In genomic region chr1:16076003-16076870, GRCh38 we compare ENCODE assay signal across 11 cellular contexts. TPM values are rescaled to one million over a fixed set of nuclear protein-coding genes. Genes with fewer than 3 reads are reported as not detected.
A peak's percentile ranks its signal among the peaks of the same experiment; 100 is the strongest.
DNase-seq lines count a peak whose midpoint lies in the region; ATAC-seq and TF ChIP-seq lines count a peak whose summit lies in the region.
"Had no signal": no experiment of that assay in that cellular context is flagged by ENCODE, and none has a peak within 500 bp of the region (broad histone marks: within the 10 kb centered on the region; RNA-seq: fewer than 3 reads in every experiment).

No MANE protein-coding gene starts in this region.

- no peak for ATAC-seq in omental fat pad (ENCODE audit: low FRiP score)
- ATAC-seq in HG03520 (IDR thresholded peaks at IDR 0.05; ENCODE audit: unreplicated experiment), result no peak
- ATAC-seq in stimulated activated naive CD8-positive, alpha-beta T cell treated with anti-CD3 and anti-CD28 coated beads, Interleukin-15, Interleukin-2, amounts not matched to agents 100 U/mL and 50 U/mL, for 24 hours, result no peak
- no peak for ATAC-seq in HG02642 (IDR thresholded peaks at IDR 0.05; ENCODE audit: poor library complexity, unreplicated experiment)

- peak; percentile 93 for DNase-seq in DMS53 (lab: John Stamatoyannopoulos, UW)
- peak; percentile 48 for DNase-seq in NCI-H226
- peak; percentile 77 for DNase-seq in dermis blood vessel endothelial cell
- DNase-seq in omental fat pad (ENCODE audit: low spot score), result peak; percentile 51
- DNase-seq in NCI-H1436 (lab: John Stamatoyannopoulos, UW), result no peak
- no peak for DNase-seq in stimulated activated naive CD8-positive, alpha-beta T cell treated with anti-CD3 and anti-CD28 coated beads, Interleukin-15, Interleukin-2, amounts not matched to agents 100 U/mL and 50 U/mL, for 24 hours
- DNase-seq: GDM1; immature natural killer cell; stimulated activated CD4-positive, alpha-beta T cell treated with anti-CD3 and anti-CD28 coated beads, Interleukin-12 subunit alpha, Interleukin-12 subunit beta, amount 100 ng/mL, for 4 hours had no signal

- TF ChIP-seq CTCF in omental fat pad (IDR thresholded peaks at IDR 0.05), result no peak

RNA-seq across cellular contexts. Expression of gene FAM131C, which starts 2.8 kb away (rescaled TPM):
- total RNA-seq in dermis blood vessel endothelial cell, result not detected in 2 replicates
- not detected for total RNA-seq in omental fat pad

RNA-seq across cellular contexts. Expression of gene CLCNKB, which starts 32.7 kb away (rescaled TPM):
- total RNA-seq in dermis blood vessel endothelial cell (0.34 TPM in 1 of 2 replicates, not detected in the other), omental fat pad (1 to 10 TPM in 2 of 4 donors, under 1 TPM in 1, not detected in 1; 0.38 to 2.2 (median 1.6) TPM)

RNA-seq across cellular contexts. Expression of gene CLCNKA, which starts 54.4 kb away (rescaled TPM):
- not detected in 2 replicates for total RNA-seq in dermis blood vessel endothelial cell
- total RNA-seq in omental fat pad, result 1 to 10 TPM in 2 of 4 donors, under 1 TPM in 2; 0.37 to 2.4 (median 1.0) TPM

RNA-seq across cellular contexts. Expression of gene HSPB7, which starts 58.4 kb away (rescaled TPM):
- total RNA-seq in dermis blood vessel endothelial cell (not detected in 2 replicates), omental fat pad (100 to 1,000 TPM in 3 of 4 donors, 10 to 100 TPM in 1; 65.7 to 157 (median 128) TPM)

Comparison
In these comparisons a context has a peak if more than half of its experiments do, and no peak if none do; other contexts are left out.
1. DNase-seq: peak in DMS53 (single experiment), NCI-H226 (single experiment), dermis blood vessel endothelial cell (single experiment) and omental fat pad (single experiment); none in NCI-H1436 (single experiment) and stimulated activated naive CD8-positive, alpha-beta T cell treated with anti-CD3 and anti-CD28 coated beads, Interleukin-15, Interleukin-2, amounts not matched to agents 100 U/mL and 50 U/mL, for 24 hours (single experiment).